In the genomic region with DNA sequence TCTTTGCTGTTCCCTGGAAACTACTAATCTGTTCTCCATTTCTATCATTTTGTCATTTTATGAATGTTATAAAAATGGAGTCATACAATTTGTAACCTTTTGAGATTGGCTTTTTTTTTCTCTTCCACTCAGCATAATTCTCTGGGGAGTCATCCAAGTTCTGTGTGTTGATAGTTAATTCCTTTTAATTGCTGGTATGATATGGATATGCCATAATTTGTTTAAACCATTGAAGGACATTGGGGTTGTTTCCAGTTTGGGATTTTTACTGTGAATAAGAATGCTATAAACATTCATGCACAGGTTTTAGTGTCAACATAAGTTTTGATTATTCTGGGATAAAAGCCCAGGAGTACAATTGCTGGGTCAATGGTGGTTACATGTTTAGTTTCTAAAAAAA, we compare ENCODE assay signal across 24 cellular contexts.
"Had no signal": no experiment of that assay in that cellular context is flagged by ENCODE, and none has a peak within 500 bp of the region (broad histone marks: within the 10 kb centered on the region; RNA-seq: fewer than 3 reads in every experiment).

No MANE protein-coding gene starts in this region.

- DNase-seq: effector memory CD4-positive, alpha-beta T cell; gastrocnemius medialis; heart right ventricle; hypothalamus; kidney glomerular epithelial cell; left ventricle myocardium inferior; lower lobe of right lung; mesenchymal stem cell; midbrain; naive B cell; occipital lobe; psoas muscle; retina; right lobe of liver; stimulated activated CD4-positive, alpha-beta T cell treated with anti-CD3 and anti-CD28 coated beads, Interleukin-4, amount 100 ng/mL, for 1 hour; stimulated activated CD8-positive, alpha-beta memory T cell treated with anti-CD3 and anti-CD28 coated beads, Interleukin-4, amount 100 ng/mL, for 48 hours; stimulated activated naive CD8-positive, alpha-beta T cell treated with anti-CD3 and anti-CD28 coated beads, Interleukin-15, Interleukin-2, amounts not matched to agents 100 U/mL and 50 U/mL, for 24 hours; thyroid gland; upper lobe of left lung; uterus had no signal

- H3K4me1 ChIP-seq: gastrocnemius medialis, heart right ventricle, left ventricle myocardium inferior, lower lobe of right lung, parathyroid adenoma, psoas muscle, right lobe of liver, suprapubic skin, thyroid gland, upper lobe of left lung, uterus had no signal

- ATAC-seq: esophagus mucosa; gastrocnemius medialis; heart right ventricle; lower lobe of right lung; psoas muscle; right lobe of liver; stimulated activated effector memory CD8-positive, alpha-beta T cell treated with anti-CD3 and anti-CD28 coated beads, Interleukin-12 subunit alpha, Interleukin-12 subunit beta, amount 100 ng/mL, for 72 hours; stimulated activated naive CD8-positive, alpha-beta T cell treated with anti-CD3 and anti-CD28 coated beads, Interleukin-15, Interleukin-2, amounts not matched to agents 100 U/mL and 50 U/mL, for 24 hours had no signal

- H3K9me3 ChIP-seq: gastrocnemius medialis, heart right ventricle, left ventricle myocardium inferior, lower lobe of right lung, psoas muscle, right lobe of liver, suprapubic skin, thyroid gland, upper lobe of left lung, uterus had no signal

- H3K4me3 ChIP-seq: gastrocnemius medialis, heart right ventricle, left ventricle myocardium inferior, lower lobe of right lung, psoas muscle, right lobe of liver, suprapubic skin, thyroid gland, upper lobe of left lung, uterus had no signal

- H3K27me3 ChIP-seq: gastrocnemius medialis, right lobe of liver, suprapubic skin, thyroid gland, upper lobe of left lung, uterus had no signal

- H3K27ac ChIP-seq: gastrocnemius medialis, heart right ventricle, left ventricle myocardium inferior, lower lobe of right lung, parathyroid adenoma, psoas muscle, right lobe of liver, suprapubic skin, thyroid gland, upper lobe of left lung, uterus had no signal

- H3K36me3 ChIP-seq: gastrocnemius medialis, heart right ventricle, left ventricle myocardium inferior, lower lobe of right lung, right lobe of liver, suprapubic skin, thyroid gland, upper lobe of left lung, uterus had no signal
